ENCODE assay signal across 26 cellular contexts in genomic region chr10:63165249-63165648, GRCh38.
"Had no signal": no experiment of that assay in that cellular context is flagged by ENCODE, and none has a peak within 500 bp of the region (broad histone marks: within the 10 kb centered on the region; RNA-seq: fewer than 3 reads in every experiment).

No MANE protein-coding gene starts in this region.

- H3K4me3 Mint-ChIP-seq: nephron; neural progenitor cell; stimulated activated effector memory CD8-positive, alpha-beta T cell treated with anti-CD3 and anti-CD28 coated beads, Interleukin-12 subunit alpha, Interleukin-12 subunit beta, amount 100 ng/mL, for 72 hours; stimulated activated naive B cell treated with anti-CD40 and anti-IgM and Interleukin-4, amounts not matched to agents 10 μg/mL and 1 μg/mL and 100 μg/mL, for 72 hours; stimulated activated naive CD8-positive, alpha-beta T cell treated with anti-CD3 and anti-CD28 coated beads, Interleukin-15, Interleukin-2, amounts not matched to agents 100 ng/mL and 50 ng/mL, for 24 hours had no signal

- H3K9me3 ChIP-seq: ovary, psoas muscle, right lobe of liver, sigmoid colon, stomach, thoracic aorta, thyroid gland, tibial nerve, upper lobe of left lung, vagina had no signal

- H3K4me1 Mint-ChIP-seq: neural progenitor cell had no signal

- H3K27ac ChIP-seq: neural progenitor cell, ovary, parathyroid adenoma, psoas muscle, right lobe of liver, thoracic aorta, thyroid gland, upper lobe of left lung, vagina had no signal

- H3K27me3 Mint-ChIP-seq: progenitor cell of endocrine pancreas; stimulated activated naive B cell treated with anti-CD40 and anti-IgM and Interleukin-4, amounts not matched to agents 10 μg/mL and 1 μg/mL and 100 μg/mL, for 72 hours; stimulated activated naive CD8-positive, alpha-beta T cell treated with anti-CD3 and anti-CD28 coated beads, Interleukin-15, Interleukin-2, amounts not matched to agents 100 ng/mL and 50 ng/mL, for 24 hours had no signal

- H3K27ac Mint-ChIP-seq: nephron; neural progenitor cell; progenitor cell of endocrine pancreas; stimulated activated effector memory CD8-positive, alpha-beta T cell treated with anti-CD3 and anti-CD28 coated beads, Interleukin-12 subunit alpha, Interleukin-12 subunit beta, amount 100 ng/mL, for 72 hours; stimulated activated naive B cell treated with anti-CD40 and anti-IgM and Interleukin-4, amounts not matched to agents 10 μg/mL and 1 μg/mL and 100 μg/mL, for 72 hours; stimulated activated naive CD8-positive, alpha-beta T cell treated with anti-CD3 and anti-CD28 coated beads, Interleukin-15, Interleukin-2, amounts not matched to agents 100 ng/mL and 50 ng/mL, for 24 hours had no signal

- DNase-seq: occipital lobe; ovary; posterior cingulate gyrus; psoas muscle; right lobe of liver; sigmoid colon; small intestine; stimulated activated CD4-positive, alpha-beta T cell treated with anti-CD3 and anti-CD28 coated beads, Interleukin-15, amount 100 ng/mL, for 24 hours; stimulated activated CD4-positive, alpha-beta T cell treated with anti-CD3 and anti-CD28 coated beads, Interleukin-2, amount 100 ng/mL, for 24 hours; stimulated activated CD4-positive, alpha-beta T cell treated with anti-CD3 and anti-CD28 coated beads, Interleukin-2, amount 100 ng/mL, for 48 hours; stimulated activated CD4-positive, alpha-beta T cell treated with anti-CD3 and anti-CD28 coated beads, Interleukin-4, amount 100 ng/mL, for 24 hours; stimulated activated naive B cell treated with anti-CD40 and anti-IgM and Interleukin-4, amounts not matched to agents 10 μg/mL and 1 μg/mL and 100 μg/mL, for 72 hours; stimulated activated naive CD4-positive, alpha-beta T cell treated with Interleukin-2 at 50 U/mL for 16 hours; stomach; thyroid gland; trophoblast cell; upper lobe of left lung had no signal

- H3K4me3 ChIP-seq: neural progenitor cell, ovary, psoas muscle, right lobe of liver, sigmoid colon, stomach, thoracic aorta, thyroid gland, tibial nerve, upper lobe of left lung, vagina had no signal

- H3K36me3 ChIP-seq: ovary, thoracic aorta had no signal

- H3K9me3 Mint-ChIP-seq: nephron; neural progenitor cell; stimulated activated effector memory CD8-positive, alpha-beta T cell treated with anti-CD3 and anti-CD28 coated beads, Interleukin-12 subunit alpha, Interleukin-12 subunit beta, amount 100 ng/mL, for 72 hours; stimulated activated naive B cell treated with anti-CD40 and anti-IgM and Interleukin-4, amounts not matched to agents 10 μg/mL and 1 μg/mL and 100 μg/mL, for 72 hours; stimulated activated naive CD8-positive, alpha-beta T cell treated with anti-CD3 and anti-CD28 coated beads, Interleukin-15, Interleukin-2, amounts not matched to agents 100 ng/mL and 50 ng/mL, for 24 hours had no signal

- H3K4me1 ChIP-seq: neural progenitor cell, parathyroid adenoma, vagina had no signal

- ATAC-seq: psoas muscle; right lobe of liver; stimulated activated effector memory CD8-positive, alpha-beta T cell treated with anti-CD3 and anti-CD28 coated beads, Interleukin-12 subunit alpha, Interleukin-12 subunit beta, amount 100 ng/mL, for 72 hours; stimulated activated naive B cell treated with anti-CD40 and anti-IgM and Interleukin-4, amounts not matched to agents 10 μg/mL and 1 μg/mL and 100 μg/mL, for 72 hours had no signal
